1 cellular context compared by ENCODE assay signal in the genomic region with DNA sequence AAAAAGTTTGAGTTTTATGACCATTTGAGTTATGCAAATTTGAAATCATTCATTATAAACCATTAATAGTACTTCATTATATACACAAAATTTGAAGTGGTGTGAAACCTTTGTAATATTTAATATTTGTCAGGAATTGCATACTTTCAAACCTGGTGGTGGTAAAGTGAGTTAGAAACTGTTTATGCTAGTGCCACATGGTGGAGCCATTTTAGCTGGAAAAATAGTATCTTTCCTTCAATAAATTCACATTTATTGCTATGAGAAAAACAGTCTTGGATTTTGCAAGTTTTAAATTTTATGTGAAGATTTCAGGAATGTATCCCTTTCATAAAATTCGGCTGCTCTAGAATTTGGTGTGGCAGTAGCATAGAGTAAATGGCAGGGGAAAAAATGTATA.
TF ChIP-seq lines count a peak whose summit lies in the region.

No MANE protein-coding gene starts in this region.

TF ChIP-seq in SK-N-SH, 30 proteins besides CTCF, POLR2A, EP300 and RAD21 (continued from another document):
- TF ChIP-seq, protein P1, sequence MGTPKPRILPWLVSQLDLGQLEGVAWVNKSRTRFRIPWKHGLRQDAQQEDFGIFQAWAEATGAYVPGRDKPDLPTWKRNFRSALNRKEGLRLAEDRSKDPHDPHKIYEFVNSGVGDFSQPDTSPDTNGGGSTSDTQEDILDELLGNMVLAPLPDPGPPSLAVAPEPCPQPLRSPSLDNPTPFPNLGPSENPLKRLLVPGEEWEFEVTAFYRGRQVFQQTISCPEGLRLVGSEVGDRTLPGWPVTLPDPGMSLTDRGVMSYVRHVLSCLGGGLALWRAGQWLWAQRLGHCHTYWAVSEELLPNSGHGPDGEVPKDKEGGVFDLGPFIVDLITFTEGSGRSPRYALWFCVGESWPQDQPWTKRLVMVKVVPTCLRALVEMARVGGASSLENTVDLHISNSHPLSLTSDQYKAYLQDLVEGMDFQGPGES (IDR thresholded peaks at IDR 0.05; ENCODE audit: low read depth, low read length), result no peak
- no peak for TF ChIP-seq GATA2 (CRISPR knock-in tag; IDR thresholded peaks at IDR 0.05)
- no peak for TF ChIP-seq TAF1 (IDR thresholded peaks at IDR 0.05; ENCODE audit: borderline replicate concordance, low read depth, low read length)
